ENCODE assay signal across 32 cellular contexts in the genomic region with DNA sequence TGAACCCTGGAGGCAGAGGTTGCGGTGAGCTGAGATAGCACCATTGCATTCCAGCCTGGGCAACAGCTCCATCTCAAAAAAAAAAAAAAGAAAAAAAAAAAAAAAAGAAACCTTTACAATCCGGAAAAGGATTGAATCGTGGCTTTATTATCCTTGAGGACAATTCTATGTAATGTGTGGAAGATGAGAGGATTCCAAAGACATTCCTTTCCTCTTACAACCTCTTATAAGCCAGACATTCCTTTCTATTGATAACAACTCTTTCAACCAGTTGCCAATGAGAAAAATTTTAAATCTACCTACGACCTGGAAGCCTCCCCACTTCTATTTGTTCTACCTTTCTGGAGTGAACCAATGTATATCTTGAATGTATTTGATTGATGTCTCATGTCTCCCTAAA.
DNase-seq lines count a peak whose midpoint lies in the region; ATAC-seq, FAIRE-seq and TF ChIP-seq lines count a peak whose summit lies in the region.
"Had no signal": no experiment of that assay in that cellular context is flagged by ENCODE, and none has a peak within 500 bp of the region (broad histone marks: within the 10 kb centered on the region; RNA-seq: fewer than 3 reads in every experiment).

No MANE protein-coding gene starts in this region.

- no peaks in the 10 kb centered on the region for H3K36me3 Mint-ChIP-seq in astrocyte (ENCODE audit: low read depth, unreplicated experiment)
- H3K36me3 Mint-ChIP-seq in neural progenitor cell = no peaks in the 10 kb centered on the region
- H3K36me3 Mint-ChIP-seq: activated naive CD4-positive, alpha-beta T cell treated with anti-CD3 and anti-CD28 coated beads, Interleukin-2, amount 10 ng/mL, durations not matched to agents 7 days and 5 days; natural killer cell treated with Interleukin-12 subunit alpha and Interleukin-12 subunit beta and Interleukin-15 and Interleukin-18, amount 100 ng/mL, for 72 hours had no signal

- ATAC-seq in GM21381 (IDR thresholded peaks at IDR 0.05; ENCODE audit: unreplicated experiment) = no peak
- ATAC-seq: A549; activated T-helper 17 cell treated with anti-CD3 and anti-CD28 coated beads, Interleukin-2, amount 50 U/mL, for 72 hours; HepG2; natural killer cell treated with Interleukin-12 subunit alpha and Interleukin-12 subunit beta and Interleukin-15 and Interleukin-18, amount 100 ng/mL, for 72 hours; stimulated activated naive CD8-positive, alpha-beta T cell treated with anti-CD3 and anti-CD28 coated beads, Interleukin-15, Interleukin-2, amounts not matched to agents 100 U/mL and 50 U/mL, for 24 hours had no signal

- H3K4me1 ChIP-seq in astrocyte (ENCODE audit: insufficient read depth, low read length) (peaks cover 12% of the 10 kb centered on the region), mesodermal cell (ENCODE audit: control insufficient read depth, insufficient read depth, low read length, poor library complexity, severe bottlenecking) (peaks cover 19% of the 10 kb centered on the region), neural progenitor cell (peaks cover 36% of the 10 kb centered on the region)
- H3K4me1 ChIP-seq: A549, adrenal gland, breast epithelium had no signal

- WGBS in mesodermal cell (ENCODE audit: insufficient coverage in 2 of 2), 2 experiments = no CpG with 5 or more reads among the region's 4 CpGs

- peak overlapping the region; percentile 47 for H3K27ac ChIP-seq in astrocyte (ENCODE audit: low read depth, low read length)
- H3K27ac ChIP-seq in mesodermal cell (ENCODE audit: low read depth, low read length, severe bottlenecking) = peak overlapping the region; percentile 88
- H3K27ac ChIP-seq in neural progenitor cell = no peak overlapping the region
- H3K27ac ChIP-seq: A549, adrenal gland, breast epithelium, PC-9, skin epidermis, WERI-Rb-1 had no signal

- H3K9me3 Mint-ChIP-seq in astrocyte (ENCODE audit: unreplicated experiment) (peaks cover 1% of the 10 kb centered on the region), neural progenitor cell (peaks cover 3% of the 10 kb centered on the region)
- H3K9me3 Mint-ChIP-seq: activated naive CD4-positive, alpha-beta T cell treated with anti-CD3 and anti-CD28 coated beads, Interleukin-2, amount 10 ng/mL, durations not matched to agents 7 days and 5 days; activated T-helper 17 cell treated with anti-CD3 and anti-CD28 coated beads, Interleukin-2, amount 50 U/mL, for 72 hours; CD4-positive, alpha-beta T cell had no signal

- TF ChIP-seq CTCF in AG10803 (conservative IDR thresholded peaks at IDR 0.05; ENCODE audit: low read length) = no peak
- no peak for TF ChIP-seq CTCF in astrocyte (IDR thresholded peaks at IDR 0.05; ENCODE audit: insufficient read depth, low read depth, low read length)
- no peak for TF ChIP-seq CTCF in neural progenitor cell (IDR thresholded peaks at IDR 0.05)

- no peak overlapping the region for H3K4me3 Mint-ChIP-seq in astrocyte (ENCODE audit: unreplicated experiment)
- no peak overlapping the region for H3K4me3 Mint-ChIP-seq in neural progenitor cell
- H3K4me3 Mint-ChIP-seq: activated naive CD4-positive, alpha-beta T cell treated with anti-CD3 and anti-CD28 coated beads, Interleukin-2, amount 10 ng/mL, durations not matched to agents 7 days and 5 days; activated T-helper 17 cell treated with anti-CD3 and anti-CD28 coated beads, Interleukin-2, amount 50 U/mL, for 72 hours; CD4-positive, alpha-beta T cell; natural killer cell treated with Interleukin-12 subunit alpha and Interleukin-12 subunit beta and Interleukin-15 and Interleukin-18, amount 100 ng/mL, for 72 hours had no signal

- H3K27me3 ChIP-seq in astrocyte (ENCODE audit: insufficient read depth, low read length) = no peaks in the 10 kb centered on the region
- no peaks in the 10 kb centered on the region for H3K27me3 ChIP-seq in neural progenitor cell
- H3K27me3 ChIP-seq: adrenal gland, breast epithelium had no signal

- H3K79me2 ChIP-seq in astrocyte (ENCODE audit: insufficient read depth, low read length) (no peaks in the 10 kb centered on the region), neural progenitor cell (ENCODE audit: low read depth) (no peaks in the 10 kb centered on the region)

- H3K9me3 ChIP-seq in astrocyte (ENCODE audit: insufficient read depth, low read depth, low read length) (no peaks in the 10 kb centered on the region), mesodermal cell (ENCODE audit: control insufficient read depth, low read length) (no peaks in the 10 kb centered on the region), neural progenitor cell (ENCODE audit: low read depth) (no peaks in the 10 kb centered on the region)
- H3K9me3 ChIP-seq: A549, adrenal gland, breast epithelium had no signal

- H3K4me2 ChIP-seq in astrocyte (ENCODE audit: low read length) = no peak overlapping the region
- H3K4me2 ChIP-seq in neural progenitor cell = no peak overlapping the region
- H3K4me2 ChIP-seq: A549, PC-9 had no signal

- peaks cover 15% of the 10 kb centered on the region for H3F3A ChIP-seq in neural progenitor cell (ENCODE audit: low read depth)

- H3K36me3 ChIP-seq in astrocyte (ENCODE audit: insufficient read depth, low read length) = no peaks in the 10 kb centered on the region
- H3K36me3 ChIP-seq in mesodermal cell (ENCODE audit: control insufficient read depth, insufficient read depth, low read length) = no peaks in the 10 kb centered on the region
- H3K36me3 ChIP-seq in neural progenitor cell = no peaks in the 10 kb centered on the region
- H3K36me3 ChIP-seq: adrenal gland, breast epithelium, WERI-Rb-1 had no signal

- H4K20me1 ChIP-seq in astrocyte (ENCODE audit: insufficient read depth, low read length) (no peaks in the 10 kb centered on the region), neural progenitor cell (ENCODE audit: low read depth) (no peaks in the 10 kb centered on the region)

- H3K27ac Mint-ChIP-seq in astrocyte (ENCODE audit: unreplicated experiment) (no peak overlapping the region), neural progenitor cell (no peak overlapping the region)
- H3K27ac Mint-ChIP-seq: activated naive CD4-positive, alpha-beta T cell treated with anti-CD3 and anti-CD28 coated beads, Interleukin-2, amount 10 ng/mL, durations not matched to agents 7 days and 5 days; activated T-helper 17 cell treated with anti-CD3 and anti-CD28 coated beads, Interleukin-2, amount 50 U/mL, for 72 hours; CD4-positive, alpha-beta T cell; natural killer cell treated with Interleukin-12 subunit alpha and Interleukin-12 subunit beta and Interleukin-15 and Interleukin-18, amount 100 ng/mL, for 72 hours had no signal

- H3K27me3 Mint-ChIP-seq in astrocyte (ENCODE audit: low read depth, unreplicated experiment) (no peaks in the 10 kb centered on the region), neural progenitor cell (ENCODE audit: insufficient read depth, low read depth) (no peaks in the 10 kb centered on the region)

- H3K9ac ChIP-seq in astrocyte (ENCODE audit: low read length) (no peak overlapping the region), neural progenitor cell (no peak overlapping the region)

- H3K4me1 Mint-ChIP-seq in astrocyte (ENCODE audit: low read depth, unreplicated experiment) = peaks cover 13% of the 10 kb centered on the region
- H3K4me1 Mint-ChIP-seq in neural progenitor cell = peaks cover 36% of the 10 kb centered on the region
- H3K4me1 Mint-ChIP-seq: activated naive CD4-positive, alpha-beta T cell treated with anti-CD3 and anti-CD28 coated beads, Interleukin-2, amount 10 ng/mL, durations not matched to agents 7 days and 5 days; activated T-helper 17 cell treated with anti-CD3 and anti-CD28 coated beads, Interleukin-2, amount 50 U/mL, for 72 hours had no signal

- H3K4me3 ChIP-seq in AG10803 (ENCODE audit: low read length) (no peak overlapping the region), astrocyte (ENCODE audit: insufficient read depth, low read depth, low read length) (no peak overlapping the region), mesodermal cell (ENCODE audit: extremely low read depth, insufficient read depth, low read length, poor library complexity, severe bottlenecking) (no peak overlapping the region), neural progenitor cell (no peak overlapping the region)
- H3K4me3 ChIP-seq: A549, adrenal gland, breast epithelium, PC-9, skin epidermis had no signal

- no peak for FAIRE-seq in astrocyte (lab: Jason Lieb, UNC)
- FAIRE-seq: A549, colon, GM12891, H54, HepG2, islet of Langerhans had no signal

- peak; percentile 42 for DNase-seq in AG10803 (ENCODE audit: low read depth)
- peak; percentile 44 for DNase-seq in HT1080 (ENCODE audit: low read depth)
- DNase-seq in astrocyte (ENCODE audit: low read depth) = peak; percentile 69
- no peak for DNase-seq in dedifferentiated amniotic fluid mesenchymal stem cell (ENCODE audit: extremely low spot score)
- DNase-seq in stimulated activated CD4-positive, alpha-beta T cell treated with anti-CD3 and anti-CD28 coated beads, Interleukin-1b, Interleukin-23, amount 100 ng/mL, for 48 hours = no peak
- DNase-seq in neural progenitor cell (ENCODE audit: low spot score) = no peak
- DNase-seq: activated CD4-positive, alpha-beta T cell treated with anti-CD3 and anti-CD28 coated beads for 48 hours; activated naive CD4-positive, alpha-beta T cell treated with anti-CD3 and anti-CD28 coated beads, Interleukin-2, amount 10 ng/mL, durations not matched to agents 7 days and 5 days; adrenal gland; CD4-positive, alpha-beta T cell; effector memory CD4-positive, alpha-beta T cell; glutamatergic neuron; Karpas-422; NCI-H1436; NCI-H345; PC-9; SHP77; stimulated activated naive CD8-positive, alpha-beta T cell treated with anti-CD3 and anti-CD28 coated beads, Interleukin-15, Interleukin-2, amounts not matched to agents 100 U/mL and 50 U/mL, for 24 hours; T-helper 9 cell; WERI-Rb-1 had no signal

- H2AFZ ChIP-seq in astrocyte (ENCODE audit: low read depth, low read length) = no peak overlapping the region
- no peak overlapping the region for H2AFZ ChIP-seq in neural progenitor cell (replicated peaks)
- H2AFZ ChIP-seq: PC-9 had no signal

Comparison
In these comparisons a context has a peak if more than half of its experiments do, and no peak if none do; other contexts are left out.
1. DNase-seq: peak in AG10803 (single experiment), HT1080 (single experiment) and astrocyte (single experiment); none in dedifferentiated amniotic fluid mesenchymal stem cell (single experiment), stimulated activated CD4-positive, alpha-beta T cell treated with anti-CD3 and anti-CD28 coated beads, Interleukin-1b, Interleukin-23, amount 100 ng/mL, for 48 hours (single experiment) and neural progenitor cell (single experiment).